27 cellular contexts compared by ENCODE assay signal in the genomic region with DNA sequence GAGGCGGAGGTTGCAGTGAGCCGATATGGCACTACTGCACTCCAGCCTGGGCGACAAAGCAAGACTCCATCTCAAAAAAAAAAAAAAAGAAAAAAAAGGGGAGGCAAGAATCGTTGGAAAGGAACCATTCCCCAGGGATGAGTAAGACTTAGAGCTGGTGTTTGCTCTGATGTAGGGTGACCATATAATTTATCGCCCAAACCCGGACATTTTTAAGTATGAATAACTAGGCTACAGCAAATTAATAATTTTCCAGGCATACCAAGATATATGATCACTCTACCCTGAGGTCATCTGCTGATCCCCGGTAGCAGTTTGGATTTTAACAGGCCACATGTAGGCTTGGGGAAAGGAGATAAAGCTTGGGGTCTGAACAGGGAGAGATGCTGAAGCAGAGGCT.
"Had no signal": no experiment of that assay in that cellular context is flagged by ENCODE, and none has a peak within 500 bp of the region (broad histone marks: within the 10 kb centered on the region; RNA-seq: fewer than 3 reads in every experiment).

No MANE protein-coding gene starts in this region.

- H3K36me3 ChIP-seq: spleen, tibial artery had no signal

- ATAC-seq: activated CD8-positive, alpha-beta T cell treated with anti-CD3 and anti-CD28 coated beads for 36 hours; activated T-helper 17 cell treated with anti-CD3 and anti-CD28 coated beads, Interleukin-2, amount 50 U/mL, for 72 hours; foreskin keratinocyte; left lobe of liver had no signal

- H3K27me3 ChIP-seq: dorsolateral prefrontal cortex, foreskin keratinocyte, spleen, tibial artery had no signal

- FAIRE-seq: colon, TTC549 had no signal

- DNase-seq: activated B cell treated with CpG ODN at 0.5 μM for 24 hours; activated CD4-positive, alpha-beta T cell treated with anti-CD3 and anti-CD28 coated beads for 48 hours; activated CD8-positive, alpha-beta T cell treated with anti-CD3 and anti-CD28 coated beads for 36 hours; activated naive CD4-positive, alpha-beta T cell; activated naive CD8-positive, alpha-beta T cell treated with anti-CD3 and anti-CD28 coated beads, Interleukin-2, amount 10 ng/mL, durations not matched to agents 7 days and 5 days; activated T-cell treated with anti-CD3 and anti-CD28 coated beads, Interleukin-2, amount 50 U/mL, for 1 hour; central memory CD4-positive, alpha-beta T cell; dorsolateral prefrontal cortex; glutamatergic neuron; hypothalamus; islet precursor cell; nephron progenitor cell; nucleus accumbens; retina; spleen; stimulated activated CD8-positive, alpha-beta memory T cell treated with anti-CD3 and anti-CD28 coated beads, Interleukin-4, amount 100 ng/mL, for 48 hours; stimulated activated naive CD4-positive, alpha-beta T cell treated with Interleukin-2 at 50 U/mL for 16 hours; substantia nigra; tibial artery had no signal

- H3K27ac ChIP-seq: dorsolateral prefrontal cortex, epithelial cell of prostate, foreskin keratinocyte, spleen, tibial artery had no signal

- H3K4me1 ChIP-seq: foreskin keratinocyte, spleen had no signal

- H3K27me3 Mint-ChIP-seq: activated B cell treated with CpG ODN at 0.5 μM for 24 hours; activated CD8-positive, alpha-beta T cell treated with anti-CD3 and anti-CD28 coated beads for 36 hours; activated naive CD8-positive, alpha-beta T cell treated with anti-CD3 and anti-CD28 coated beads, Interleukin-2, amount 10 ng/mL, durations not matched to agents 7 days and 5 days; activated T-helper 17 cell treated with anti-CD3 and anti-CD28 coated beads, Interleukin-2, amount 50 U/mL, for 72 hours had no signal

- H3K4me1 Mint-ChIP-seq: activated naive CD8-positive, alpha-beta T cell treated with anti-CD3 and anti-CD28 coated beads, Interleukin-2, amount 10 ng/mL, durations not matched to agents 7 days and 5 days; activated T-helper 17 cell treated with anti-CD3 and anti-CD28 coated beads, Interleukin-2, amount 50 U/mL, for 72 hours had no signal

- H3K4me3 ChIP-seq: dorsolateral prefrontal cortex, lung, spleen, tibial artery had no signal

- H3K4me3 Mint-ChIP-seq: activated B cell treated with CpG ODN at 0.5 μM for 24 hours; activated CD8-positive, alpha-beta T cell treated with anti-CD3 and anti-CD28 coated beads for 36 hours; activated naive CD8-positive, alpha-beta T cell treated with anti-CD3 and anti-CD28 coated beads, Interleukin-2, amount 10 ng/mL, durations not matched to agents 7 days and 5 days; activated T-helper 17 cell treated with anti-CD3 and anti-CD28 coated beads, Interleukin-2, amount 50 U/mL, for 72 hours; brain; nephron progenitor cell had no signal

- H3K9me3 ChIP-seq: spleen, tibial artery had no signal

- H3K36me3 Mint-ChIP-seq: activated naive CD8-positive, alpha-beta T cell treated with anti-CD3 and anti-CD28 coated beads, Interleukin-2, amount 10 ng/mL, durations not matched to agents 7 days and 5 days; brain had no signal

- H3K27ac Mint-ChIP-seq: activated B cell treated with CpG ODN at 0.5 μM for 24 hours; activated CD8-positive, alpha-beta T cell treated with anti-CD3 and anti-CD28 coated beads for 36 hours; activated naive CD8-positive, alpha-beta T cell treated with anti-CD3 and anti-CD28 coated beads, Interleukin-2, amount 10 ng/mL, durations not matched to agents 7 days and 5 days; activated T-helper 17 cell treated with anti-CD3 and anti-CD28 coated beads, Interleukin-2, amount 50 U/mL, for 72 hours; brain; nephron progenitor cell had no signal

- H3K9me3 Mint-ChIP-seq: activated B cell treated with CpG ODN at 0.5 μM for 24 hours; activated CD8-positive, alpha-beta T cell treated with anti-CD3 and anti-CD28 coated beads for 36 hours; activated naive CD8-positive, alpha-beta T cell treated with anti-CD3 and anti-CD28 coated beads, Interleukin-2, amount 10 ng/mL, durations not matched to agents 7 days and 5 days; activated T-helper 17 cell treated with anti-CD3 and anti-CD28 coated beads, Interleukin-2, amount 50 U/mL, for 72 hours; brain; nephron progenitor cell had no signal
